In the genomic region with DNA sequence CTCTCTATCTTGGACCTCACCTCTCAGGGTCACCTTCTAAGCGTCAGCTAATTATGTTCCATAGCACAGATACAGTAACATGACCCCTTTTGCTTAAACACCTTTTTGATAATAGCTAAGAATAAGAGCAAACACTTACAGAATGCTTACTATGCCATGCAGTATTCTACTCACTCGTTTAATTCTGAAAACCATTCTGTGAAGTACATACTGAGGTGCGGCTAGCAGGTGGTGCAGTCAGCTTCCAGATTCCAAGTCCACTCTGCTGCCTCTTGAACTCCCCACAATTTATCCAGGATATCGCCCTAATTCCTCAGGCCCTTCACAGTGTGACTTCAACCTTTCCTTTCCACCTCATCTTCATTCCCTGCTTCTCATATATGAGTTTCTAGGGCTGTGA, we compare ENCODE assay signal across 19 cellular contexts.
"Had no signal": no experiment of that assay in that cellular context is flagged by ENCODE, and none has a peak within 500 bp of the region (broad histone marks: within the 10 kb centered on the region; RNA-seq: fewer than 3 reads in every experiment).

No MANE protein-coding gene starts in this region.

- H3K27ac Mint-ChIP-seq: mesothelial cell of epicardium, neural progenitor cell had no signal

- H3K36me3 Mint-ChIP-seq: natural killer cell had no signal

- H3K9me3 Mint-ChIP-seq: memory B cell, natural killer cell, neural progenitor cell, type B pancreatic cell had no signal

- DNase-seq: cortex of kidney; dorsolateral prefrontal cortex; effector CD8-positive, alpha-beta T cell; gastrocnemius medialis; heart right ventricle; hypothalamus; kidney glomerular epithelial cell; natural killer cell; nucleus accumbens; ovary; sigmoid colon; stimulated activated CD4-positive, alpha-beta T cell treated with anti-CD3 and anti-CD28 coated beads, Interleukin-2, amount 100 ng/mL, for 24 hours; stimulated activated CD4-positive, alpha-beta T cell treated with anti-CD3 and anti-CD28 coated beads, Interleukin-4, amount 100 ng/mL, for 4 hours; stimulated activated naive CD4-positive, alpha-beta T cell had no signal

- H3K4me3 Mint-ChIP-seq: memory B cell, mesothelial cell of epicardium, natural killer cell, neural progenitor cell, type B pancreatic cell had no signal

- H3K27me3 Mint-ChIP-seq: memory B cell, type B pancreatic cell had no signal

- H3K4me1 Mint-ChIP-seq: mesothelial cell of epicardium, neural progenitor cell had no signal

- ATAC-seq: esophagus mucosa, gastrocnemius medialis, heart right ventricle, natural killer cell had no signal
